17 cellular contexts compared by ENCODE assay signal in genomic region chr13:79796116-79796515, GRCh38.
"Had no signal": no experiment of that assay in that cellular context is flagged by ENCODE, and none has a peak within 500 bp of the region (broad histone marks: within the 10 kb centered on the region; RNA-seq: fewer than 3 reads in every experiment).

No MANE protein-coding gene starts in this region.

- H3K4me3 Mint-ChIP-seq: activated CD4-positive, alpha-beta memory T cell treated with anti-CD3 and anti-CD28 coated beads, Interleukin-2, amount 10 ng/mL, durations not matched to agents 7 days and 5 days; activated CD4-positive, alpha-beta T cell treated with anti-CD3 and anti-CD28 coated beads, Interleukin-2, amount 10 ng/mL, durations not matched to agents 24 days and 14 days; activated naive CD4-positive, alpha-beta T cell treated with anti-CD3 and anti-CD28 coated beads, Interleukin-2, amount 10 ng/mL, durations not matched to agents 7 days and 5 days; neural crest cell had no signal

- H3K4me1 ChIP-seq: upper lobe of right lung had no signal

- H3K4me1 Mint-ChIP-seq: activated CD4-positive, alpha-beta memory T cell treated with anti-CD3 and anti-CD28 coated beads, Interleukin-2, amount 10 ng/mL, durations not matched to agents 7 days and 5 days; activated CD4-positive, alpha-beta T cell treated with anti-CD3 and anti-CD28 coated beads, Interleukin-2, amount 10 ng/mL, durations not matched to agents 24 days and 14 days; activated naive CD4-positive, alpha-beta T cell treated with anti-CD3 and anti-CD28 coated beads, Interleukin-2, amount 10 ng/mL, durations not matched to agents 7 days and 5 days had no signal

- ATAC-seq: activated CD4-positive, CD25-positive, alpha-beta regulatory T cell treated with anti-CD3 and anti-CD28 coated beads, Interleukin-2, amount 50 U/mL, for 24 hours; heart right ventricle; left cardiac atrium; sciatic nerve; upper lobe of right lung had no signal

- DNase-seq: activated CD4-positive, alpha-beta memory T cell treated with anti-CD3 and anti-CD28 coated beads, Interleukin-2, amount 10 ng/mL, durations not matched to agents 7 days and 5 days; activated CD4-positive, alpha-beta T cell treated with anti-CD3 and anti-CD28 coated beads, Interleukin-2, amount 10 ng/mL, durations not matched to agents 24 days and 14 days; activated effector memory CD4-positive, alpha-beta T cell treated with anti-CD3 and anti-CD28 coated beads, Interleukin-2, amount 50 U/mL, for 16 hours; activated naive CD4-positive, alpha-beta T cell treated with anti-CD3 and anti-CD28 coated beads, Interleukin-2, amount 10 ng/mL, durations not matched to agents 7 days and 5 days; activated T-cell treated with anti-CD3 and anti-CD28 coated beads for 4 hours; cortex of kidney; heart right ventricle; islet precursor cell; left cardiac atrium; stimulated activated CD4-positive, alpha-beta T cell treated with anti-CD3 and anti-CD28 coated beads, Interleukin-2, amount 100 ng/mL, for 48 hours; stimulated activated naive CD4-positive, alpha-beta T cell treated with Interleukin-2 at 50 U/mL for 16 hours; upper lobe of right lung had no signal

- H3K27me3 ChIP-seq: heart right ventricle, upper lobe of right lung had no signal

- H3K4me3 ChIP-seq: heart right ventricle, upper lobe of right lung had no signal

- H3K36me3 ChIP-seq: heart right ventricle, upper lobe of right lung had no signal

- H3K27ac Mint-ChIP-seq: activated CD4-positive, alpha-beta memory T cell treated with anti-CD3 and anti-CD28 coated beads, Interleukin-2, amount 10 ng/mL, durations not matched to agents 7 days and 5 days; activated CD4-positive, alpha-beta T cell treated with anti-CD3 and anti-CD28 coated beads, Interleukin-2, amount 10 ng/mL, durations not matched to agents 24 days and 14 days; activated naive CD4-positive, alpha-beta T cell treated with anti-CD3 and anti-CD28 coated beads, Interleukin-2, amount 10 ng/mL, durations not matched to agents 7 days and 5 days had no signal

- H3K27me3 Mint-ChIP-seq: activated CD4-positive, alpha-beta memory T cell treated with anti-CD3 and anti-CD28 coated beads, Interleukin-2, amount 10 ng/mL, durations not matched to agents 7 days and 5 days; activated CD4-positive, alpha-beta T cell treated with anti-CD3 and anti-CD28 coated beads, Interleukin-2, amount 10 ng/mL, durations not matched to agents 24 days and 14 days; activated naive CD4-positive, alpha-beta T cell treated with anti-CD3 and anti-CD28 coated beads, Interleukin-2, amount 10 ng/mL, durations not matched to agents 7 days and 5 days had no signal

- H3K36me3 Mint-ChIP-seq: activated naive CD4-positive, alpha-beta T cell treated with anti-CD3 and anti-CD28 coated beads, Interleukin-2, amount 10 ng/mL, durations not matched to agents 7 days and 5 days had no signal

- H3K27ac ChIP-seq: epithelial cell of prostate, heart right ventricle, upper lobe of right lung, VCaP had no signal

- H3K9me3 ChIP-seq: heart right ventricle, upper lobe of right lung had no signal

- H3K9me3 Mint-ChIP-seq: activated CD4-positive, alpha-beta memory T cell treated with anti-CD3 and anti-CD28 coated beads, Interleukin-2, amount 10 ng/mL, durations not matched to agents 7 days and 5 days; activated CD4-positive, alpha-beta T cell treated with anti-CD3 and anti-CD28 coated beads, Interleukin-2, amount 10 ng/mL, durations not matched to agents 24 days and 14 days had no signal
